1 cellular context compared by ENCODE assay signal in the genomic region with DNA sequence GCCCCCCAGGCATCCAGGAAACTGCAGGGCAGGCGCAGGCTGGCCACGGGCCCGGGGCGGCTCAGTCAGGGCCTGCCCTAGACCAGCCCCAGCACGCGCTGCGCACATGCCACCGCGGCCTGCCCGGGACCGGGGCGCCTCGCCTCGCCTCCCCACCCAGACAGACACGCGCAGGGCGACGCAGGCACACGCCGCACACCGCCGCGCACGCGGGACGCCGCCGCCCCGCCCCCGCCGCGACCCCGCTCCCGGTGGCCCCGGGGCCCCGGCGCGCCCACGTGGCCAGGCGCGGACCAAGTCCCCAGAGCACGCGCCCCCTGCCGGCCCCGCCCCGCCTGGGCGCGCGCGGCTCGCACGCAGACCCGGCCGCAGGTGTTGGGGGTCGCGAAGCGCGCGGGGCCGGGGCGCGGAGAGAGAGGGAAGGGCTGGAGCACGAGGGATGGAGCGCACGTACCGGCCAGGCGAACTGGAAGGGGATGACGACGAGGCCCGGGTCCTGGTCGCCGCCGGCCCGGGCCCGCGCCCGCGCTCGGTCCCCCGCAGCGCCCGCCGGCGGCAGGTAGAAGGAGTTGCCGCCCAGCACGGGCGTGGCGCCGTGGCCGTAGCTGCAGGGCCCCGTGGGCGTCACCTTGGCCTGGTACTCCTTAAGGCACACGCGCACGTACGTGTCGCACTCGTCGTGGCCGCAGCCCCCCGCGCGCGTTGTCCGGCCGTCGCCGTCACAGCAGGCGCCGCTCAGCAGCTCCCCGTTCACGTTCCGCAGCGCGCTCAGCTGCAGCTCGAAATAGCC.
A peak's percentile ranks its signal among the peaks of the same experiment; 100 is the strongest.
TF ChIP-seq lines count a peak whose summit lies in the region.

No MANE protein-coding gene starts in this region.

TF ChIP-seq in K562, 482 proteins besides CTCF, POLR2A, EP300 and RAD21 (continued from another document and continues in another):
- TF ChIP-seq HINFP (tag; conservative IDR thresholded peaks at IDR 0.05; ENCODE audit: low read depth) (no peak), HDAC8 (tag; IDR thresholded peaks at IDR 0.05) (no peak), ZNF655 (CRISPR knock-in tag; IDR thresholded peaks at IDR 0.05) (no peak), ZNF76 (CRISPR knock-in tag; IDR thresholded peaks at IDR 0.05; ENCODE audit: borderline replicate concordance) (no peak), POU5F1 (IDR thresholded peaks at IDR 0.05; ENCODE audit: borderline replicate concordance, low read depth, low read length, partially characterized antibody) (no peak), MEF2A (IDR thresholded peaks at IDR 0.05; ENCODE audit: control insufficient read depth, low read depth, low read length) (no peak), SMAD1 (IDR thresholded peaks at IDR 0.05; ENCODE audit: low read depth, low read length, partially characterized antibody) (no peak), MITF (IDR thresholded peaks at IDR 0.05) (no peak), ZNF143 (CRISPR knock-in tag; IDR thresholded peaks at IDR 0.05) (no peak), ZNF639 (CRISPR knock-in tag; conservative IDR thresholded peaks at IDR 0.05 in 1 of 2, IDR thresholded peaks at IDR 0.05 in 1 of 2) (peak in 1 of 2 experiments; percentile 56; a peak in 1 of 4 replicates), ZNF699 (CRISPR knock-in tag; IDR thresholded peaks at IDR 0.05; ENCODE audit: insufficient replicate concordance) (no peak), PHTF2 (CRISPR knock-in tag; IDR thresholded peaks at IDR 0.05) (no peak), NRF1 (conservative IDR thresholded peaks at IDR 0.05 in 1 of 2, IDR thresholded peaks at IDR 0.05 in 1 of 2) (peak in 1 of 2 experiments; percentile 13; a peak in 1 of 4 replicates), CHD4 (IDR thresholded peaks at IDR 0.05; ENCODE audit: insufficient read depth, insufficient replicate concordance, low read depth, low read length, poor library complexity, severe bottlenecking) (no peak), TFE3 (CRISPR knock-in tag; IDR thresholded peaks at IDR 0.05) (no peak), ZFPM2 (CRISPR knock-in tag; IDR thresholded peaks at IDR 0.05) (no peak), NFYB (IDR thresholded peaks at IDR 0.05; ENCODE audit: extremely low read depth, insufficient read length) (no peak), DIDO1 (tag; IDR thresholded peaks at IDR 0.05; ENCODE audit: low read depth) (no peak), NCOA6 (IDR thresholded peaks at IDR 0.05) (no peak), ZHX1 (conservative IDR thresholded peaks at IDR 0.05; ENCODE audit: low read length) (no peak), NR3C1 (CRISPR knock-in tag; IDR thresholded peaks at IDR 0.05) (peak; percentile 51; the same call in 1 of the 2 replicates), MAFG (tag; conservative IDR thresholded peaks at IDR 0.05) (no peak), KLF13 (tag; IDR thresholded peaks at IDR 0.05; ENCODE audit: borderline replicate concordance, low read depth) (no peak), ZNF263 (CRISPR knock-in tag; IDR thresholded peaks at IDR 0.05; ENCODE audit: borderline replicate concordance) (no peak), ZNF232 (CRISPR knock-in tag; IDR thresholded peaks at IDR 0.05) (no peak)
- TF ChIP-seq, protein P1, sequence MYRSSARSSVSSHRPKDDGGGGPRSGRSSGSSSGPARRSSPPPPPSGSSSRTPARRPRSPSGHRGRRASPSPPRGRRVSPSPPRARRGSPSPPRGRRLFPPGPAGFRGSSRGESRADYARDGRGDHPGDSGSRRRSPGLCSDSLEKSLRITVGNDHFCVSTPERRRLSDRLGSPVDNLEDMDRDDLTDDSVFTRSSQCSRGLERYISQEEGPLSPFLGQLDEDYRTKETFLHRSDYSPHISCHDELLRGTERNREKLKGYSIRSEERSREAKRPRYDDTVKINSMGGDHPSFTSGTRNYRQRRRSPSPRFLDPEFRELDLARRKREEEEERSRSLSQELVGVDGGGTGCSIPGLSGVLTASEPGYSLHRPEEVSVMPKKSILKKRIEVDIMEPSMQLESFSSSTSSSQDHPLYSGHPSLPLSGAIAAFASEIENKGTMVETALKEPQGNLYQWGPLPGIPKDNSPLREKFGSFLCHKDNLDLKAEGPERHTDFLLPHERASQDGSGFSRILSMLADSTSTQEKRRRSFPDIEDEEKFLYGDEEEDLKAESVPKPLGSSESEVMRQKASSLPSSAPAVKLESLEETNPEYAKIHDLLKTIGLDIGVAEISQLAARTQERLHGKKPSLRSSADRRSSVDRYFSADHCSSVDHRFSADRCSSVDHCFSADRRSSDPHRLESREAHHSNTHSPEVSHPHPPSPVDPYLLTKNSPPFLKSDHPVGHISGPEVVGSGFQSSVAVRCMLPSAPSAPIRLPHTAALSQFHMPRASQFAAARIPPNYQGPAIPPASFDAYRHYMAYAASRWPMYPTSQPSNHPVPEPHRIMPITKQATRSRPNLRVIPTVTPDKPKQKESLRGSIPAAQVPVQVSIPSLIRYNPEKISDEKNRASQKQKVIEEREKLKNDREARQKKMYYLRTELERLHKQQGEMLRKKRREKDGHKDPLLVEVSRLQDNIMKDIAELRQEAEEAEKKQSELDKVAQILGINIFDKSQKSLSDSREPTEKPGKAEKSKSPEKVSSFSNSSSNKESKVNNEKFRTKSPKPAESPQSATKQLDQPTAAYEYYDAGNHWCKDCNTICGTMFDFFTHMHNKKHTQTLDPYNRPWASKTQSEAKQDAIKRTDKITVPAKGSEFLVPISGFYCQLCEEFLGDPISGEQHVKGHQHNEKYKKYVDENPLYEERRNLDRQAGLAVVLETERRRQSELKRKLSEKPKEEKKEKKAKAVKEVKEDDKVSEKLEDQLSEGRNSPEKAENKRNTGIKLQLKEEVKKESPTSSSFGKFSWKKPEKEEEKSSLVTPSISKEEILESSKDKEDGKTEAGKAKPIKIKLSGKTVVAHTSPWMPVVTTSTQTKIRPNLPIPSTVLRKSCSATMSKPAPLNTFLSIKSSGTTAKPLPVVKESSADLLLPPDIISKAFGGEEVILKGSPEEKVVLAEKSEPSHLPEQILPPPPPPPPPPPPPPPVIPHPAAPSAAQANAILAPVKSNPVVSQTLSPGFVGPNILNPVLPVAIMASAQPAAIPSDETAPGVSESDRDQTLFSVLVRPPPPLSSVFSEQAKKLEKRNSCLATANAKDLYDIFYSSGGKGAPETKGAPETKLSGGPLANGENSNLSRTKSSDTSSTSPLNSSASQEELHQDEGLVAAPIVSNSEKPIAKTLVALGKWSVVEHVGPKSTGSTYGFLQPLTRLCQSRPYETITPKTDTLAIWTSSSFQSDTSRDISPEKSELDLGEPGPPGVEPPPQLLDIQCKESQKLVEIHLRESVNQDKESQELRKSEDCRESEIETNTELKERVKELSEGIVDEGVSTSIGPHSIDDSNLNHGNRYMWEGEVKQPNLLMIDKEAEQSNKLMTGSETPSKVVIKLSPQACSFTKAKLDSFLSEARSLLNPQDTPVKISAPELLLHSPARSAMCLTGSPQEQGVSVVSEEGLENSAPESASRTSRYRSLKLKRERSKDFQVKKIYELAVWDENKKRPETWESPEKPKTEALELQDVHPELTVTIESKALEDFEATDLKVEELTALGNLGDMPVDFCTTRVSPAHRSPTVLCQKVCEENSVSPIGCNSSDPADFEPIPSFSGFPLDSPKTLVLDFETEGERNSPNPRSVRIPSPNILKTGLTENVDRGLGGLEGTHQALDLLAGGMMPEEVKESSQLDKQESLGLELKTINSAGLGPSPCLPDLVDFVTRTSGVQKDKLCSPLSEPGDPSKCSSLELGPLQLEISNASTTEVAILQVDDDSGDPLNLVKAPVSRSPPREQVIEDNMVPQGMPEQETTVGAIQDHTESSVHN (IDR thresholded peaks at IDR 0.05; ENCODE audit: borderline replicate concordance in 1 of 2, low read depth in 1 of 2), result no peak
- TF ChIP-seq, protein P2, sequence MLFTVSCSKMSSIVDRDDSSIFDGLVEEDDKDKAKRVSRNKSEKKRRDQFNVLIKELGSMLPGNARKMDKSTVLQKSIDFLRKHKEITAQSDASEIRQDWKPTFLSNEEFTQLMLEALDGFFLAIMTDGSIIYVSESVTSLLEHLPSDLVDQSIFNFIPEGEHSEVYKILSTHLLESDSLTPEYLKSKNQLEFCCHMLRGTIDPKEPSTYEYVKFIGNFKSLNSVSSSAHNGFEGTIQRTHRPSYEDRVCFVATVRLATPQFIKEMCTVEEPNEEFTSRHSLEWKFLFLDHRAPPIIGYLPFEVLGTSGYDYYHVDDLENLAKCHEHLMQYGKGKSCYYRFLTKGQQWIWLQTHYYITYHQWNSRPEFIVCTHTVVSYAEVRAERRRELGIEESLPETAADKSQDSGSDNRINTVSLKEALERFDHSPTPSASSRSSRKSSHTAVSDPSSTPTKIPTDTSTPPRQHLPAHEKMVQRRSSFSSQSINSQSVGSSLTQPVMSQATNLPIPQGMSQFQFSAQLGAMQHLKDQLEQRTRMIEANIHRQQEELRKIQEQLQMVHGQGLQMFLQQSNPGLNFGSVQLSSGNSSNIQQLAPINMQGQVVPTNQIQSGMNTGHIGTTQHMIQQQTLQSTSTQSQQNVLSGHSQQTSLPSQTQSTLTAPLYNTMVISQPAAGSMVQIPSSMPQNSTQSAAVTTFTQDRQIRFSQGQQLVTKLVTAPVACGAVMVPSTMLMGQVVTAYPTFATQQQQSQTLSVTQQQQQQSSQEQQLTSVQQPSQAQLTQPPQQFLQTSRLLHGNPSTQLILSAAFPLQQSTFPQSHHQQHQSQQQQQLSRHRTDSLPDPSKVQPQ (CRISPR knock-in tag; IDR thresholded peaks at IDR 0.05; ENCODE audit: borderline replicate concordance), result no peak
